18 cellular contexts compared by ENCODE assay signal in the genomic region with DNA sequence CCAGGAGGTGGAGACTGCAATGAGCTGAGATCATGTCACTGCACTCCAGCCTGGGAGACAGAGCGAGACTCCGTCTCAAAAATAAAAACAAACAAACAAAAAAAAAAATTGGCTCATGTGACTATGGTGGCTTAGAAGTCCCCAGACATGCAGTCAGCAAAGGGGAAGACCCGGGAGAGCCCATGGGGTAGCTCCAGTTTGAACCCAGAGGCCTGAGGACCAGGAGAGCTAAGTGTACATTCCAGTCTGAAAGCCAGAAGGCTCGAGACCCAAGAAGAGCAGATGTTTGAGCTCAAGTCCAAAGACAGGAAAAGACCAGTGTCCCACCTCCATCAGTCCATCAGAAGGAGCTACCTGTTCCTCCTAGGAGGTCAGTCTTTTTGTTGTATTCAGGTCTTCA.
DNase-seq lines count a peak whose midpoint lies in the region; TF ChIP-seq lines count a peak whose summit lies in the region.
"Had no signal": no experiment of that assay in that cellular context is flagged by ENCODE, and none has a peak within 500 bp of the region (broad histone marks: within the 10 kb centered on the region; RNA-seq: fewer than 3 reads in every experiment).

No MANE protein-coding gene starts in this region.

- no peaks in the 10 kb centered on the region for H4K20me1 ChIP-seq in H9 (ENCODE audit: control insufficient read depth, insufficient read depth, insufficient read length)
- H4K20me1 ChIP-seq: BLaER1 had no signal

- H3K18ac ChIP-seq in H9 (ENCODE audit: insufficient read length, low read depth, low read length), result no peak overlapping the region

- no peak overlapping the region for H2AK5ac ChIP-seq in H9 (ENCODE audit: insufficient read length, low read length)

- H2BK120ac ChIP-seq in H9 (ENCODE audit: low read depth, low read length, poor library complexity, severe bottlenecking), result no peak overlapping the region

- no peak overlapping the region for H3K27ac Mint-ChIP-seq in H9
- no peak overlapping the region for H3K27ac Mint-ChIP-seq in osteocyte (ENCODE audit: unreplicated experiment)
- H3K27ac Mint-ChIP-seq: CD14-positive monocyte; CD4-positive, alpha-beta memory T cell; CD4-positive, CD25-positive, alpha-beta regulatory T cell; CD8-positive, alpha-beta memory T cell had no signal

- H3K9ac ChIP-seq in H9 (ENCODE audit: extremely low read depth, insufficient read length, low read length), result no peak overlapping the region
- H3K9ac ChIP-seq: BLaER1 had no signal

- no peak overlapping the region for H3K23ac ChIP-seq in H9 (ENCODE audit: insufficient read length, low read depth, low read length)

- H3K9me3 Mint-ChIP-seq in H9 (peaks cover 0 to 3% of the 10 kb centered on the region in 2 experiments; a peak in 2 of 5 replicates), osteocyte (ENCODE audit: unreplicated experiment) (no peaks in the 10 kb centered on the region)
- H3K9me3 Mint-ChIP-seq: CD8-positive, alpha-beta memory T cell had no signal

- H3K27me3 Mint-ChIP-seq in H9 (ENCODE audit: low read depth) (peaks cover 5% of the 10 kb centered on the region; the same call in 1 of the 2 replicates), osteocyte (ENCODE audit: unreplicated experiment) (no peaks in the 10 kb centered on the region)

- H3K79me2 ChIP-seq in H9 (ENCODE audit: insufficient read depth, low read length), result no peaks in the 10 kb centered on the region

- no peak overlapping the region for H2BK15ac ChIP-seq in H9 (ENCODE audit: low read depth, low read length)

- H3K36me3 Mint-ChIP-seq in H9 (ENCODE audit: insufficient read depth in 1 of 3, low read depth in 3 of 3) (no peaks in the 10 kb centered on the region), osteocyte (ENCODE audit: unreplicated experiment) (no peaks in the 10 kb centered on the region)
- H3K36me3 Mint-ChIP-seq: CD14-positive monocyte; CD4-positive, alpha-beta memory T cell; CD4-positive, CD25-positive, alpha-beta regulatory T cell; CD8-positive, alpha-beta memory T cell had no signal

- no peak overlapping the region for H3K4ac ChIP-seq in H9 (ENCODE audit: low read depth, low read length)

- no peaks in the 10 kb centered on the region for H3K79me1 ChIP-seq in H9 (ENCODE audit: insufficient read depth, low read depth, low read length, poor library complexity, severe bottlenecking)

- H3K4me1 Mint-ChIP-seq in H9 (no peaks in the 10 kb centered on the region), osteocyte (ENCODE audit: unreplicated experiment) (peaks cover 9% of the 10 kb centered on the region)
- H3K4me1 Mint-ChIP-seq: CD14-positive monocyte; CD4-positive, alpha-beta memory T cell; CD4-positive, CD25-positive, alpha-beta regulatory T cell; CD8-positive, alpha-beta memory T cell had no signal

- H3K4me3 Mint-ChIP-seq in H9 (no peak overlapping the region), osteocyte (ENCODE audit: unreplicated experiment) (no peak overlapping the region)
- H3K4me3 Mint-ChIP-seq: CD14-positive monocyte; CD4-positive, alpha-beta memory T cell; CD4-positive, CD25-positive, alpha-beta regulatory T cell; CD8-positive, alpha-beta memory T cell had no signal

- H3K4me2 ChIP-seq in H9 (ENCODE audit: insufficient read depth, insufficient read length, low read length), result no peak overlapping the region
- H3K4me2 ChIP-seq: BLaER1 had no signal

- H4K5ac ChIP-seq in H9 (ENCODE audit: insufficient read length, low read depth, low read length), result no peak overlapping the region

- H3K9me3 ChIP-seq in H9 (ENCODE audit: control insufficient read depth, low read depth, low read length) (no peaks in the 10 kb centered on the region), esophagus muscularis mucosa (no peaks in the 10 kb centered on the region)
- H3K9me3 ChIP-seq: BE2C, BLaER1 had no signal

- no peak overlapping the region for H4K91ac ChIP-seq in H9 (ENCODE audit: insufficient read length, low read depth, low read length)

- no peak overlapping the region for H2BK5ac ChIP-seq in H9 (ENCODE audit: insufficient read length, low read length)

- H3K27ac ChIP-seq in H9 (ENCODE audit: insufficient read length, low read depth, low read length) (no peak overlapping the region), esophagus muscularis mucosa (replicated peaks in 1 of 4) (no peak overlapping the region)
- H3K27ac ChIP-seq: BLaER1 had no signal

- no peak overlapping the region for H2BK12ac ChIP-seq in H9 (ENCODE audit: insufficient read length, low read depth, low read length)

- TF ChIP-seq CTCF in H9 (conservative IDR thresholded peaks at IDR 0.05) (no peak), esophagus muscularis mucosa (IDR thresholded peaks at IDR 0.05) (no peak), osteocyte (IDR thresholded peaks at IDR 0.05) (no peak)

- intact Hi-C loops in esophagus muscularis mucosa (cut with DNase I), result no loop called here

- H2BK20ac ChIP-seq in H9 (ENCODE audit: low read depth, low read length, poor library complexity, severe bottlenecking), result no peak overlapping the region

- DNase-seq in H9, result peak; percentile 4
- peak; percentile 86 for DNase-seq in esophagus muscularis mucosa (ENCODE audit: extremely low spot score)
- peak; percentile 64 for DNase-seq in osteocyte (ENCODE audit: extremely low spot score, unreplicated experiment)
- DNase-seq in NCI-H748 treated with DMSO at 0.1 percent for 48 hours (lab: John Stamatoyannopoulos, UW), result no peak
- no peak for DNase-seq in H4 (ENCODE audit: low spot score)
- DNase-seq: 8988T; ACHN; BE2C; C1 segment of cervical spinal cord; Calu3; CD4-positive, alpha-beta memory T cell; CD4-positive, CD25-positive, alpha-beta regulatory T cell; CD8-positive, alpha-beta memory T cell; COR-L47; DMS79 treated with DMSO at 0.1 percent for 48 hours; GF-D8 had no signal

- WGBS in H9 (ENCODE audit: extremely low coverage, insufficient read length, low lambda C conversion rate), result no CpG with 5 or more reads among the region's 4 CpGs
- WGBS in esophagus muscularis mucosa, result 90% methylated on average over 4 of the region's 4 CpGs

- no peak overlapping the region for H4K8ac ChIP-seq in H9 (replicated peaks; ENCODE audit: insufficient read length, low read depth, low read length)

- no peak overlapping the region for H3K56ac ChIP-seq in H9 (ENCODE audit: insufficient read length, low read depth, low read length)

- no peak for TF ChIP-seq POLR2A in esophagus muscularis mucosa (IDR thresholded peaks at IDR 0.05; ENCODE audit: low read depth)

- no peak overlapping the region for H3K4me3 ChIP-seq in esophagus muscularis mucosa
- H3K4me3 ChIP-seq: BLaER1 had no signal

- no peak for TF ChIP-seq EP300 in esophagus muscularis mucosa (IDR thresholded peaks at IDR 0.05)

- H3K14ac ChIP-seq in H9 (ENCODE audit: insufficient read depth, low read length), result no peak overlapping the region

- H3K23me2 ChIP-seq in H9 (ENCODE audit: insufficient read length, low read depth, low read length, poor library complexity, severe bottlenecking), result no peaks in the 10 kb centered on the region

- H2AFZ ChIP-seq in H9 (ENCODE audit: low read length), result no peak overlapping the region

- H3T11ph ChIP-seq in H9 (ENCODE audit: low read length), result no peak overlapping the region

- H3K27me3 ChIP-seq in H9 (ENCODE audit: insufficient read depth, low read length) (no peaks in the 10 kb centered on the region), esophagus muscularis mucosa (no peaks in the 10 kb centered on the region)
- H3K27me3 ChIP-seq: BE2C, BLaER1 had no signal

- H3K4me1 ChIP-seq in H9 (ENCODE audit: insufficient read depth, low read length) (no peaks in the 10 kb centered on the region; the same call in 1 of the 2 replicates), esophagus muscularis mucosa (no peaks in the 10 kb centered on the region)
- H3K4me1 ChIP-seq: BE2C, BLaER1 had no signal

- no peaks in the 10 kb centered on the region for H3K36me3 ChIP-seq in esophagus muscularis mucosa
- H3K36me3 ChIP-seq: BE2C, BLaER1 had no signal

Comparison
In these comparisons a context has a peak if more than half of its experiments do, and no peak if none do; other contexts are left out.
1. DNase-seq: peak in H9 (single experiment), esophagus muscularis mucosa (single experiment) and osteocyte (single experiment); none in NCI-H748 treated with DMSO at 0.1 percent for 48 hours (single experiment) and H4 (single experiment).